Comparison of ENCODE assay signal across 8 cellular contexts in genomic region chr22:29269230-29269604, GRCh38. TPM values are rescaled to one million over a fixed set of nuclear protein-coding genes. Genes with fewer than 3 reads are reported as not detected.
A peak's percentile ranks its signal among the peaks of the same experiment; 100 is the strongest.
DNase-seq lines count a peak whose midpoint lies in the region; ATAC-seq and TF ChIP-seq lines count a peak whose summit lies in the region.

No MANE protein-coding gene starts in this region.

- intact Hi-C loops in CD14-positive monocyte (cut with micrococcal nuclease): loop anchor here (5.0 to 10.0 kb wide), 2 partner anchors 33 to 116 kb away; partner anchors contain the start of gene AP1B1 (in 1 of the 2)
- intact Hi-C loops in dendritic cell treated with granulocyte-macrophage colony-stimulating factor and Interleukin-4, amounts not matched to agents 40 ng/mL and 50 ng/mL, for 4 days (cut with micrococcal nuclease): loop anchor here (2.0 kb wide), 3 partner anchors 34 to 116 kb away; no protein-coding TSS in a partner anchor

- H3K36me3 Mint-ChIP-seq in CD14-positive monocyte: peaks cover 34 to 37% of the 10 kb centered on the region in 2 donors
- H3K36me3 Mint-ChIP-seq in dendritic cell treated with granulocyte-macrophage colony-stimulating factor and Interleukin-4, amounts not matched to agents 40 ng/mL and 50 ng/mL, for 4 days (ENCODE audit: low read depth): peaks cover 96% of the 10 kb centered on the region
- peaks cover 45% of the 10 kb centered on the region for H3K36me3 Mint-ChIP-seq in natural killer cell treated with Interleukin-12 subunit alpha and Interleukin-12 subunit beta and Interleukin-15 and Interleukin-18, amount 100 ng/mL, for 72 hours

- H3K9me2 ChIP-seq in Karpas-422 (replicated peaks; ENCODE audit: insufficient read depth, low read length): no peaks in the 10 kb centered on the region

- TF ChIP-seq POLR2A in GM18505 (IDR thresholded peaks at IDR 0.05; ENCODE audit: borderline replicate concordance, extremely low read depth, insufficient read depth, insufficient read length): no peak

- peaks cover 38% of the 10 kb centered on the region for H3K4me1 ChIP-seq in Karpas-422 (ENCODE audit: low read length)

- H3K9ac ChIP-seq in Karpas-422 (ENCODE audit: low read length): peak overlapping the region; percentile 98

- H3K9me3 ChIP-seq in Karpas-422 (ENCODE audit: low read length): no peaks in the 10 kb centered on the region

- H3K36me3 ChIP-seq in Karpas-422 (ENCODE audit: insufficient read depth, low read length): peaks cover 52% of the 10 kb centered on the region

- peaks cover 46% of the 10 kb centered on the region for H3K4me1 Mint-ChIP-seq in CD14-positive monocyte
- peaks cover 56% of the 10 kb centered on the region for H3K4me1 Mint-ChIP-seq in dendritic cell treated with granulocyte-macrophage colony-stimulating factor and Interleukin-4, amounts not matched to agents 40 ng/mL and 50 ng/mL, for 4 days (ENCODE audit: low read depth)
- H3K4me1 Mint-ChIP-seq in natural killer cell treated with Interleukin-12 subunit alpha and Interleukin-12 subunit beta and Interleukin-15 and Interleukin-18, amount 100 ng/mL, for 72 hours (ENCODE audit: low read depth in 2 of 2): peaks cover 55 to 60% of the 10 kb centered on the region in 2 donors

- H3K27me3 Mint-ChIP-seq in CD14-positive monocyte (ENCODE audit: low read depth in 3 of 3): peaks cover 0 to 2% (median 0%) of the 10 kb centered on the region in 3 donors
- H3K27me3 Mint-ChIP-seq in dendritic cell treated with granulocyte-macrophage colony-stimulating factor and Interleukin-4, amounts not matched to agents 40 ng/mL and 50 ng/mL, for 4 days: no peaks in the 10 kb centered on the region
- no peaks in the 10 kb centered on the region for H3K27me3 Mint-ChIP-seq in natural killer cell treated with Interleukin-12 subunit alpha and Interleukin-12 subunit beta and Interleukin-15 and Interleukin-18, amount 100 ng/mL, for 72 hours

- H3K27me3 ChIP-seq in Karpas-422 (ENCODE audit: low read length): no peaks in the 10 kb centered on the region

- H3K4me3 Mint-ChIP-seq in CD14-positive monocyte: peak overlapping the region; percentile 93 to 98
- peak overlapping the region; percentile 87 for H3K4me3 Mint-ChIP-seq in dendritic cell treated with granulocyte-macrophage colony-stimulating factor and Interleukin-4, amounts not matched to agents 40 ng/mL and 50 ng/mL, for 4 days
- peak overlapping the region; percentile 99 for H3K4me3 Mint-ChIP-seq in natural killer cell treated with Interleukin-12 subunit alpha and Interleukin-12 subunit beta and Interleukin-15 and Interleukin-18, amount 100 ng/mL, for 72 hours

- no peak overlapping the region for H2AFZ ChIP-seq in Karpas-422 (ENCODE audit: low read length)

- peak overlapping the region; percentile 93 for H3K4me3 ChIP-seq in Karpas-422 (ENCODE audit: low read length)

- H3K79me2 ChIP-seq in Karpas-422 (ENCODE audit: low read length): peaks cover 83% of the 10 kb centered on the region

- DNase-seq in CD14-positive monocyte (ENCODE audit: low spot score) (no peak), Karpas-422 (no peak), HUDEP-2 (lab: John Stamatoyannopoulos, UW; ENCODE audit: unreplicated experiment in 76 of 76) (no peak)
- DNase-seq in natural killer cell treated with Interleukin-12 subunit alpha and Interleukin-12 subunit beta and Interleukin-15 and Interleukin-18, amount 100 ng/mL, for 72 hours (ENCODE audit: low spot score): no peak

- H3K27ac Mint-ChIP-seq in CD14-positive monocyte: peak overlapping the region; percentile 89 to 100 (median 100)
- peak overlapping the region; percentile 100 for H3K27ac Mint-ChIP-seq in dendritic cell treated with granulocyte-macrophage colony-stimulating factor and Interleukin-4, amounts not matched to agents 40 ng/mL and 50 ng/mL, for 4 days
- peak overlapping the region; percentile 98 to 100 for H3K27ac Mint-ChIP-seq in natural killer cell treated with Interleukin-12 subunit alpha and Interleukin-12 subunit beta and Interleukin-15 and Interleukin-18, amount 100 ng/mL, for 72 hours

- no peaks in the 10 kb centered on the region for H3K9me3 Mint-ChIP-seq in CD14-positive monocyte
- H3K9me3 Mint-ChIP-seq in dendritic cell treated with granulocyte-macrophage colony-stimulating factor and Interleukin-4, amounts not matched to agents 40 ng/mL and 50 ng/mL, for 4 days: no peaks in the 10 kb centered on the region
- no peaks in the 10 kb centered on the region for H3K9me3 Mint-ChIP-seq in natural killer cell treated with Interleukin-12 subunit alpha and Interleukin-12 subunit beta and Interleukin-15 and Interleukin-18, amount 100 ng/mL, for 72 hours

- H4K20me1 ChIP-seq in Karpas-422 (ENCODE audit: insufficient read depth, low read depth, low read length): peaks cover 53% of the 10 kb centered on the region

- no peak for TF ChIP-seq CTCF in CD14-positive monocyte (IDR thresholded peaks at IDR 0.05)

- H3K4me2 ChIP-seq in Karpas-422 (ENCODE audit: low read depth, low read length, poor library complexity, severe bottlenecking): peak overlapping the region; percentile 90

- H3K27ac ChIP-seq in Karpas-422 (ENCODE audit: low read length): peak overlapping the region; percentile 91

- no peak for ATAC-seq in natural killer cell treated with Interleukin-12 subunit alpha and Interleukin-12 subunit beta and Interleukin-15 and Interleukin-18, amount 100 ng/mL, for 72 hours
- ATAC-seq in HG02798 (IDR thresholded peaks at IDR 0.05; ENCODE audit: poor library complexity, unreplicated experiment): no peak
- ATAC-seq in HG03135 (IDR thresholded peaks at IDR 0.05; ENCODE audit: unreplicated experiment): no peak
- no peak for ATAC-seq in GM18505 (IDR thresholded peaks at IDR 0.05; ENCODE audit: unreplicated experiment)

RNA-seq across cellular contexts. Expression of gene EWSR1, which starts 1.1 kb away (rescaled TPM):
- 100 to 1,000 TPM in 1 of 2 donors, 10 to 100 TPM in 1; 81.2 to 136 TPM for polyA plus RNA-seq in CD14-positive monocyte
- 281 and 309 TPM in 2 replicates for total RNA-seq in Karpas-422 (2014; rRNA removed; shearing (Covaris generic); ENCODE audit: low replicate concordance)
- 100 to 1,000 TPM; 344 to 348 TPM for total RNA-seq in natural killer cell treated with Interleukin-12 subunit alpha and Interleukin-12 subunit beta and Interleukin-15 and Interleukin-18, amount 100 ng/mL, for 72 hours

RNA-seq across cellular contexts. Expression of gene RHBDD3, which starts 1.4 kb away (rescaled TPM):
- polyA plus RNA-seq in CD14-positive monocyte: 1 to 10 TPM; 4.0 to 4.8 TPM
- 8.8 and 29.7 TPM in 2 replicates for total RNA-seq in Karpas-422 (2014; rRNA removed; shearing (Covaris generic); ENCODE audit: low replicate concordance)
- total RNA-seq in natural killer cell treated with Interleukin-12 subunit alpha and Interleukin-12 subunit beta and Interleukin-15 and Interleukin-18, amount 100 ng/mL, for 72 hours: 10 to 100 TPM; 33.6 to 69.0 TPM

RNA-seq across cellular contexts. Expression of gene GAS2L1, which starts 37.2 kb away (rescaled TPM):
- 10 to 100 TPM; 14.9 to 15.7 TPM for polyA plus RNA-seq in CD14-positive monocyte
- total RNA-seq in Karpas-422 (2014; rRNA removed; shearing (Covaris generic); ENCODE audit: low replicate concordance): not detected in 2 replicates
- under 1 TPM in 1 of 2 donors, not detected in 1; 0.43 TPM for total RNA-seq in natural killer cell treated with Interleukin-12 subunit alpha and Interleukin-12 subunit beta and Interleukin-15 and Interleukin-18, amount 100 ng/mL, for 72 hours

RNA-seq across cellular contexts. Expression of gene RASL10A, which starts 46.3 kb away (rescaled TPM):
- under 1 TPM; 0.35 to 0.50 TPM for polyA plus RNA-seq in CD14-positive monocyte
- total RNA-seq in Karpas-422 (2014; rRNA removed; shearing (Covaris generic); ENCODE audit: low replicate concordance): 0.76 TPM in 1 of 2 replicates, not detected in the other
- 1 to 10 TPM; 2.0 TPM for total RNA-seq in natural killer cell treated with Interleukin-12 subunit alpha and Interleukin-12 subunit beta and Interleukin-15 and Interleukin-18, amount 100 ng/mL, for 72 hours
